ENCODE assay signal across 18 cellular contexts in the genomic region with DNA sequence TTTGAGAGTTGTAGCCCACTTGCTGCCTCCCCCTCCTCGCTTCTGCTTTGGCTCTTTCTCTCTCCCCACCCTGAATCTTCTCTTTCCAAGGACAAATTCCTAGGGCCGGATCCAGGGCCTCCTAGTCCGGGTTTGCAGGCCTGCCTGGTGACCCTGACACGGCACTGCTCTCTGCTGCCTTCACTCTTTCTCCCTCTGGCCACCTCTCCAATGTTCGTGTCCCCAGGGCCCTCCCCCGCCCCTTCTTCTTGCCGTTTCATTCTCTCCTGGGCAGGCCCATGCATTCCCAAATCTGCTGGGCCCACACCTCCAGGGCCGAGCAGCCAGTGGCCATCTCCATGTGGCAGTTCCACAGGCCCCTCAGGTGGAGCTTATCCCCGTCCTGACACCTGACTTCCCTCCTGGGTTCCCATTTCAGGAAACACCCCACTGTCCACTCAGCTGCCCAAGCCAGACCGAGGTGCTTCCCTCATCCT. TPM values are rescaled to one million over a fixed set of nuclear protein-coding genes. Genes with fewer than 3 reads are reported as not detected.
A peak's percentile ranks its signal among the peaks of the same experiment; 100 is the strongest.
DNase-seq lines count a peak whose midpoint lies in the region; ATAC-seq, FAIRE-seq and TF ChIP-seq lines count a peak whose summit lies in the region.
"Had no signal": no experiment of that assay in that cellular context is flagged by ENCODE, and none has a peak within 500 bp of the region (broad histone marks: within the 10 kb centered on the region; RNA-seq: fewer than 3 reads in every experiment).

No MANE protein-coding gene starts in this region.

- H3K79me1 ChIP-seq in H9 (ENCODE audit: insufficient read depth, low read depth, low read length, poor library complexity, severe bottlenecking) (no peaks in the 10 kb centered on the region), neuronal stem cell (ENCODE audit: low read depth, low read length) (no peaks in the 10 kb centered on the region)

- H3K27me3 Mint-ChIP-seq in H9 (ENCODE audit: low read depth): no peaks in the 10 kb centered on the region; the same call in 1 of the 2 replicates
- H3K27me3 Mint-ChIP-seq: B cell had no signal

- TF ChIP-seq POLR2A in K562 (conservative IDR thresholded peaks at IDR 0.05): no peak
- TF ChIP-seq POLR2A in H54 (IDR thresholded peaks at IDR 0.05; ENCODE audit: low read depth, low read length): no peak
- no peak for TF ChIP-seq POLR2A in GM18505 (IDR thresholded peaks at IDR 0.05; ENCODE audit: borderline replicate concordance, extremely low read depth, insufficient read depth, insufficient read length)

- no peak overlapping the region for H2AK5ac ChIP-seq in H9 (ENCODE audit: insufficient read length, low read length)
- no peak overlapping the region for H2AK5ac ChIP-seq in neuronal stem cell (ENCODE audit: low read depth, low read length)

- H3K14ac ChIP-seq in H9 (ENCODE audit: insufficient read depth, low read length) (no peak overlapping the region), neuronal stem cell (ENCODE audit: low read length) (no peak overlapping the region)

- peak; percentile 40 for DNase-seq in ELF-1 (ENCODE audit: low read depth, low spot score)
- DNase-seq in H9: no peak
- no peak for DNase-seq in K562 (ENCODE audit: extremely low read depth in 1 of 4, low spot score in 3 of 4)
- DNase-seq in neuronal stem cell (ENCODE audit: low spot score): no peak
- DNase-seq in NCI-H1436 (lab: John Stamatoyannopoulos, UW): no peak
- DNase-seq in H54 (ENCODE audit: insufficient read length, low spot score): no peak
- DNase-seq: C1 segment of cervical spinal cord; Calu3; CD4-positive, alpha-beta T cell; DMS 273 treated with DMSO at 0.1 percent for 48 hours; GOT3 had no signal

- H2AFZ ChIP-seq in H9 (ENCODE audit: low read length) (no peak overlapping the region), K562 (ENCODE audit: low read depth, low read length) (peak overlapping the region; percentile 32; the same call in 1 of the 2 replicates), neuronal stem cell (ENCODE audit: low read length) (peak overlapping the region; percentile 90)

- H3K18ac ChIP-seq in H9 (ENCODE audit: insufficient read length, low read depth, low read length) (no peak overlapping the region), neuronal stem cell (ENCODE audit: low read length) (peak overlapping the region; percentile 84)

- no peak overlapping the region for H2BK5ac ChIP-seq in H9 (ENCODE audit: insufficient read length, low read length)
- H2BK5ac ChIP-seq in neuronal stem cell (ENCODE audit: low read length): no peak overlapping the region

- in situ Hi-C loops in K562 (cut with MboI): no loop called here

- ATAC-seq in K562 (peak; percentile 38; the same call in 2 of the 3 replicates), GM18505 (IDR thresholded peaks at IDR 0.05; ENCODE audit: unreplicated experiment) (no peak)
- ATAC-seq: GM12878, HCT116 had no signal

- POLR2A ChIA-PET in K562 (lab: Yijun Ruan, JAX): interaction anchor here (0.6 kb wide), 1 partner anchor 29 kb away, joined by 4 read pairs; no protein-coding TSS in a partner anchor

- no peak for TF ChIP-seq EP300 in K562 (IDR thresholded peaks at IDR 0.05; ENCODE audit: low read length)

- H3K9ac ChIP-seq in H9 (ENCODE audit: extremely low read depth, insufficient read length, low read length) (no peak overlapping the region), K562 (ENCODE audit: insufficient read depth in 1 of 2, low read depth in 2 of 2, low read length in 2 of 2) (peak overlapping the region in 1 of 2 experiments; percentile 41; a peak in 1 of 4 replicates), neuronal stem cell (ENCODE audit: low read depth, low read length, poor library complexity) (peak overlapping the region; percentile 15)

- no peaks in the 10 kb centered on the region for H4K20me1 ChIP-seq in H9 (ENCODE audit: control insufficient read depth, insufficient read depth, insufficient read length)
- no peaks in the 10 kb centered on the region for H4K20me1 ChIP-seq in K562 (replicated peaks; ENCODE audit: control insufficient read depth, insufficient read depth, low read length)

- no peaks in the 10 kb centered on the region for H3K27me3 ChIP-seq in H9 (ENCODE audit: insufficient read depth, low read length)
- no peaks in the 10 kb centered on the region for H3K27me3 ChIP-seq in K562 (ENCODE audit: control insufficient read depth in 2 of 2, insufficient read depth in 2 of 2, low read length in 2 of 2)
- H3K27me3 ChIP-seq in neuronal stem cell (ENCODE audit: control insufficient read depth in 3 of 3, insufficient read depth in 3 of 3, low read depth in 1 of 3, low read length in 3 of 3): no peaks in the 10 kb centered on the region

- TF ChIP-seq RAD21 in K562 (CRISPR knock-in tag; conservative IDR thresholded peaks at IDR 0.05 in 1 of 2, IDR thresholded peaks at IDR 0.05 in 1 of 2): no peak

- H3K4me1 Mint-ChIP-seq in H9: peaks cover 8 to 15% of the 10 kb centered on the region in 2 experiments

- H3K4me3 Mint-ChIP-seq in H9: no peak overlapping the region
- H3K4me3 Mint-ChIP-seq: B cell; CD4-positive, alpha-beta T cell had no signal

- H3K36me3 Mint-ChIP-seq in H9 (ENCODE audit: insufficient read depth in 1 of 3, low read depth in 3 of 3): no peaks in the 10 kb centered on the region

- intact Hi-C loops in K562 (cut with micrococcal nuclease): no loop called here

- no peak overlapping the region for H3K56ac ChIP-seq in H9 (ENCODE audit: insufficient read length, low read depth, low read length)

- H3K36me3 ChIP-seq in K562 (ENCODE audit: control insufficient read depth, insufficient read depth, low read length) (no peaks in the 10 kb centered on the region), neuronal stem cell (replicated peaks in 1 of 2; ENCODE audit: control insufficient read depth in 2 of 2, insufficient read depth in 2 of 2, low read length in 2 of 2) (no peaks in the 10 kb centered on the region)

- peaks cover 4% of the 10 kb centered on the region for H3K23me2 ChIP-seq in H9 (ENCODE audit: insufficient read length, low read depth, low read length, poor library complexity, severe bottlenecking)

- no peak overlapping the region for H2BK120ac ChIP-seq in H9 (ENCODE audit: low read depth, low read length, poor library complexity, severe bottlenecking)
- H2BK120ac ChIP-seq in neuronal stem cell (ENCODE audit: low read depth, low read length): no peak overlapping the region

- H4K91ac ChIP-seq in H9 (ENCODE audit: insufficient read length, low read depth, low read length) (no peak overlapping the region), neuronal stem cell (ENCODE audit: low read depth, low read length, poor library complexity) (peak overlapping the region; percentile 61)

- FAIRE-seq in K562 (lab: Jason Lieb, UNC) (no peak), H54 (lab: Jason Lieb, UNC) (no peak)
- FAIRE-seq: A204.1, GM12878 had no signal

- no TSS peak for BruUV-seq in K562 (replicated peaks; lab: Mats Ljungman, UMichigan)

- H4K5ac ChIP-seq in H9 (ENCODE audit: insufficient read length, low read depth, low read length): no peak overlapping the region

- H3K79me2 ChIP-seq in H9 (ENCODE audit: insufficient read depth, low read length) (no peaks in the 10 kb centered on the region), K562 (ENCODE audit: control insufficient read depth, insufficient read depth, low read length) (no peaks in the 10 kb centered on the region)

- no peak overlapping the region for H3K4ac ChIP-seq in H9 (ENCODE audit: low read depth, low read length)
- no peak overlapping the region for H3K4ac ChIP-seq in neuronal stem cell (ENCODE audit: low read length)

- no peaks in the 10 kb centered on the region for H3K9me1 ChIP-seq in K562 (ENCODE audit: control insufficient read depth, insufficient read depth, low read length)

- H3K9me3 Mint-ChIP-seq in H9: no peaks in the 10 kb centered on the region
- H3K9me3 Mint-ChIP-seq: CD4-positive, alpha-beta T cell; IgD-negative memory B cell had no signal

- WGBS in H9 (ENCODE audit: extremely low coverage, insufficient read length, low lambda C conversion rate): no CpG with 5 or more reads among the region's 10 CpGs
- 52% methylated on average over 5 of the region's 10 CpGs for WGBS in K562 (ENCODE audit: insufficient coverage, low coverage, missing lambda C conversion rate)
- WGBS in neuronal stem cell (ENCODE audit: extremely low coverage in 2 of 2, insufficient read length in 2 of 2, insufficient replicate concordance in 1 of 2), 2 donors: no CpG with 5 or more reads among the region's 10 CpGs

- H3K4me3 ChIP-seq in K562 (no peak overlapping the region), neuronal stem cell (ENCODE audit: low read length in 2 of 2) (no peak overlapping the region)
- H3K4me3 ChIP-seq: GM12878 had no signal

- H4K8ac ChIP-seq in H9 (replicated peaks; ENCODE audit: insufficient read length, low read depth, low read length) (no peak overlapping the region), neuronal stem cell (ENCODE audit: low read depth, low read length) (no peak overlapping the region)

- H2BK12ac ChIP-seq in H9 (ENCODE audit: insufficient read length, low read depth, low read length): no peak overlapping the region
- H2BK12ac ChIP-seq in neuronal stem cell (ENCODE audit: low read length): peak overlapping the region; percentile 76

- no peaks in the 10 kb centered on the region for H3K4me1 ChIP-seq in H9 (ENCODE audit: insufficient read depth, low read length)
- H3K4me1 ChIP-seq in K562 (replicated peaks in 1 of 2; ENCODE audit: control insufficient read depth in 2 of 2, insufficient read depth in 2 of 2, low read length in 2 of 2): peaks cover 0 to 16% of the 10 kb centered on the region in 2 experiments; a peak in 2 of 5 replicates
- peaks cover 0 to 6% of the 10 kb centered on the region in 2 donors for H3K4me1 ChIP-seq in neuronal stem cell (ENCODE audit: control insufficient read depth in 2 of 2, insufficient read depth in 1 of 2, low read depth in 1 of 2, low read length in 2 of 2)

- no peak overlapping the region for H3K27ac ChIP-seq in H9 (ENCODE audit: insufficient read length, low read depth, low read length)
- no peak overlapping the region for H3K27ac ChIP-seq in K562 (ENCODE audit: extremely low read depth, low read depth, low read length)
- H3K27ac ChIP-seq in neuronal stem cell (replicated peaks; ENCODE audit: low read length): no peak overlapping the region
- H3K27ac ChIP-seq: HL-60 had no signal

- CTCF ChIA-PET in K562 (lab: Yijun Ruan, JAX; ENCODE audit: low intra/inter-chr PET ratio): no interaction called here

- H3K9me3 ChIP-seq in H9 (ENCODE audit: control insufficient read depth, low read depth, low read length): no peaks in the 10 kb centered on the region
- H3K9me3 ChIP-seq in K562 (replicated peaks; ENCODE audit: control insufficient read depth, insufficient read depth, low read depth, low read length): no peaks in the 10 kb centered on the region
- no peaks in the 10 kb centered on the region for H3K9me3 ChIP-seq in neuronal stem cell (replicated peaks in 1 of 2; ENCODE audit: control insufficient read depth in 2 of 2, insufficient read depth in 1 of 2, low read depth in 1 of 2, low read length in 2 of 2)

- H3K27ac Mint-ChIP-seq in H9: peak overlapping the region; percentile 7 to 58 (median 44); a peak in 2 of 7 replicates
- H3K27ac Mint-ChIP-seq: B cell; CD4-positive, alpha-beta T cell had no signal

- H3K4me2 ChIP-seq in H9 (ENCODE audit: insufficient read depth, insufficient read length, low read length) (no peak overlapping the region), K562 (ENCODE audit: insufficient read depth, low read length) (no peak overlapping the region), neuronal stem cell (ENCODE audit: insufficient read depth, low read length, poor library complexity, severe bottlenecking) (no peak overlapping the region)

- TF ChIP-seq CTCF in H9 (conservative IDR thresholded peaks at IDR 0.05) (no peak), K562 (IDR thresholded peaks at IDR 0.05 in 2 of 3, conservative IDR thresholded peaks at IDR 0.05 in 1 of 3; ENCODE audit: insufficient read depth in 2 of 3, low read depth in 1 of 3, low read length in 3 of 3) (no peak)

- H2BK20ac ChIP-seq in H9 (ENCODE audit: low read depth, low read length, poor library complexity, severe bottlenecking): no peak overlapping the region

- H3T11ph ChIP-seq in H9 (ENCODE audit: low read length): no peak overlapping the region

- H2BK15ac ChIP-seq in H9 (ENCODE audit: low read depth, low read length): no peak overlapping the region
- peak overlapping the region; percentile 62 for H2BK15ac ChIP-seq in neuronal stem cell (ENCODE audit: low read length)

- H3K23ac ChIP-seq in H9 (ENCODE audit: insufficient read length, low read depth, low read length) (no peak overlapping the region), neuronal stem cell (ENCODE audit: low read depth, low read length, poor library complexity) (peak overlapping the region; percentile 12)

RNA-seq across cellular contexts. Expression of a gene that starts 34.0 kb away (rescaled TPM):
- 154 and 164 TPM in 2 replicates for total RNA-seq in H9 (2021)
- 275 and 365 TPM in 2 replicates for total RNA-seq in K562 (2011; cell fraction: chromatin; rRNA removed; ENCODE audit: low replicate concordance)
- 109 and 134 TPM in 2 replicates for total RNA-seq in K562 (2011; cell fraction: nucleolus; rRNA removed)
- total RNA-seq in K562 (2011; cell fraction: nucleoplasm; rRNA removed): 215 and 268 TPM in 2 replicates
- total RNA-seq in K562 (2014; rRNA removed): 118 and 123 TPM in 2 replicates
- total RNA-seq in K562 (2014; rRNA removed; fragmentation: Illumina TruSeq; extraction: Trizol): 154 and 166 TPM in 2 replicates
- 141 and 147 TPM in 2 replicates for total RNA-seq in K562 (2015; rRNA removed; fragmentation: Illumina TruSeq; extraction: Trizol)
- total RNA-seq in K562 (2021): 206 TPM in 2 replicates
- polyA plus RNA-seq in K562 (2011; rRNA removed): 265 and 280 TPM in 2 replicates
- 140 and 201 TPM in 2 replicates for polyA plus RNA-seq in K562 (2011; cell fraction: cytosol; rRNA removed)
- polyA plus RNA-seq in K562 (2011; cell fraction: nucleus; rRNA removed): 132 and 151 TPM in 2 replicates
- 106 and 126 TPM in 2 replicates for polyA plus RNA-seq in K562 (2012)
- 142 and 159 TPM in 2 replicates for polyA plus RNA-seq in K562 (2014; fragmentation: Illumina TruSeq; extraction: Trizol)
- polyA plus RNA-seq in K562 (2014; fragmentation: Nextera tagmentation; extraction: Ambion mirVana): 10 to 100 TPM; 55.2 to 68.6 TPM
- 125 and 150 TPM in 2 replicates for polyA plus RNA-seq in K562 (2014; rRNA removed)
- polyA minus RNA-seq in K562 (2011; rRNA and poly(A)+ RNA removed): 667 and 775 TPM in 2 replicates
- polyA minus RNA-seq in K562 (2011; cell fraction: cytosol; rRNA and poly(A)+ RNA removed): 210 and 245 TPM in 2 replicates
- 85.0 and 160 TPM in 2 replicates for polyA minus RNA-seq in K562 (2011; cell fraction: nucleus; rRNA and poly(A)+ RNA removed)
- polyA plus RNA-seq in neuronal stem cell (2013, experiment 1 of 2): 120 TPM
- polyA plus RNA-seq in neuronal stem cell (2013, experiment 2 of 2): 118 TPM
